10 cellular contexts compared by ENCODE assay signal in the genomic region with DNA sequence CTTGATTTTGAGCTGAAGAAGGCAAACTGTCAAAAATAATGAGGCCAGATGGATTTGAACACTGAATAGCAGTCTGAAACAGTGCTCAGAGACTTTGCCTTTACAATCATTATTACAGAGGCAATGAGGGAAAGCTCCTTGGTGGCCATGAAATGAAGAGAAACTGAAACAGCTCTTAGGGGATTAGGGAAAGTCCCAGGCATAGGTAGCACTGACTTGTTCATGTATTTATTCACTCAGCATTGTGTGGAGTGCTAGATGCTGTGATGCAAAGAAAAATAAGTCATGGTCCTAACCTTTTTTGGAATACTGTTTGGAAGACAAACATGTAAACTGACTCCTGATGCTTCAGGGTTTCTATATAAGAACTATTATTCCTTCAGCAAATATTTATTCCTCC.
DNase-seq lines count a peak whose midpoint lies in the region; ATAC-seq and TF ChIP-seq lines count a peak whose summit lies in the region.
"Had no signal": no experiment of that assay in that cellular context is flagged by ENCODE, and none has a peak within 500 bp of the region (broad histone marks: within the 10 kb centered on the region; RNA-seq: fewer than 3 reads in every experiment).

No MANE protein-coding gene starts in this region.

- TF ChIP-seq CTCF in GM10248 (IDR thresholded peaks at IDR 0.05; ENCODE audit: control extremely low read depth, extremely low read depth, low read depth, missing control alignments) = no peak

- H3K36me3 Mint-ChIP-seq in activated T-helper 17 cell treated with anti-CD3 and anti-CD28 coated beads, Interleukin-2, amount 50 U/mL, for 72 hours (ENCODE audit: low read depth) = peaks cover 70% of the 10 kb centered on the region

- CTCF ChIA-PET in GM10248 (lab: Yijun Ruan, JAX) = interaction anchor here (1.0 to 1.6 kb wide), 2 partner anchors 21 to 92 kb away, joined by 3 to 7 read pairs; no protein-coding TSS in a partner anchor

- ATAC-seq in HG02973 (IDR thresholded peaks at IDR 0.05; ENCODE audit: unreplicated experiment) (peak; percentile 99), esophagus mucosa (no peak)
- ATAC-seq in activated T-helper 17 cell treated with anti-CD3 and anti-CD28 coated beads, Interleukin-2, amount 50 U/mL, for 72 hours (replicated peaks) = peak; percentile 100
- ATAC-seq: right cardiac atrium had no signal

- H3K9me3 Mint-ChIP-seq in activated T-helper 17 cell treated with anti-CD3 and anti-CD28 coated beads, Interleukin-2, amount 50 U/mL, for 72 hours = no peaks in the 10 kb centered on the region

- peak; percentile 62 for DNase-seq in GM10248 (ENCODE audit: extremely low spot score)
- peak; percentile 29 for DNase-seq in GM19240 (ENCODE audit: insufficient read length, low spot score)
- no peak for DNase-seq in nucleus accumbens (lab: John Stamatoyannopoulos, UW)
- no peak for DNase-seq in MV-4-11 (lab: John Stamatoyannopoulos, UW)
- DNase-seq in NCI-H1694 treated with DMSO at 0.1 percent for 48 hours (lab: John Stamatoyannopoulos, UW) = no peak
- DNase-seq: NCI-H345, right cardiac atrium had no signal

- peak overlapping the region; percentile 64 for H3K27ac Mint-ChIP-seq in activated T-helper 17 cell treated with anti-CD3 and anti-CD28 coated beads, Interleukin-2, amount 50 U/mL, for 72 hours

- POLR2A ChIA-PET in GM10248 (lab: Yijun Ruan, JAX) = no interaction called here

- H3K4me1 Mint-ChIP-seq in activated T-helper 17 cell treated with anti-CD3 and anti-CD28 coated beads, Interleukin-2, amount 50 U/mL, for 72 hours = peaks cover 4% of the 10 kb centered on the region

- H3K27me3 Mint-ChIP-seq in activated T-helper 17 cell treated with anti-CD3 and anti-CD28 coated beads, Interleukin-2, amount 50 U/mL, for 72 hours = no peaks in the 10 kb centered on the region

- peak overlapping the region; percentile 51 for H3K4me3 Mint-ChIP-seq in activated T-helper 17 cell treated with anti-CD3 and anti-CD28 coated beads, Interleukin-2, amount 50 U/mL, for 72 hours

Comparison
In these comparisons a context has a peak if more than half of its experiments do, and no peak if none do; other contexts are left out.
1. DNase-seq: peak in GM10248 (single experiment) and GM19240 (single experiment); none in nucleus accumbens (0 of 56), MV-4-11 (single experiment) and NCI-H1694 treated with DMSO at 0.1 percent for 48 hours (single experiment).